Comparison of ENCODE assay signal across 8 cellular contexts in genomic region chr18:30889582-30890301, GRCh38.
DNase-seq lines count a peak whose midpoint lies in the region; ATAC-seq, FAIRE-seq and TF ChIP-seq lines count a peak whose summit lies in the region.

No MANE protein-coding gene starts in this region.

- in situ Hi-C loops in GM12878 (cut with MboI) = no loop called here

- H3K9me3 ChIP-seq in GM12878 (replicated peaks; ENCODE audit: control insufficient read depth, insufficient read depth, low read length) = no peaks in the 10 kb centered on the region
- no peaks in the 10 kb centered on the region for H3K9me3 ChIP-seq in lower lobe of right lung
- H3K9me3 ChIP-seq in prostate gland = no peaks in the 10 kb centered on the region

- SMC1A ChIA-PET in GM12878 (lab: Charles Lee; ENCODE audit: uncharacterized antibody, unreplicated experiment) = interaction anchor here (0.5 to 2.4 kb wide), 12 partner anchors 9 to 1015 kb away, joined by 3 to 24 read pairs (median 4); no protein-coding TSS in a partner anchor

- H3K79me2 ChIP-seq in GM12878 (ENCODE audit: control insufficient read depth, insufficient read depth, low read length) = no peaks in the 10 kb centered on the region

- H3K4me2 ChIP-seq in GM12878 (ENCODE audit: control insufficient read depth, insufficient read depth) = no peak overlapping the region

- TF ChIP-seq CTCF in LNCaP clone FGC (IDR thresholded peaks at IDR 0.05; ENCODE audit: control insufficient read depth, extremely low read depth, insufficient read depth) (peak; percentile 87), GM12878 (IDR thresholded peaks at IDR 0.05 in 2 of 3, conservative IDR thresholded peaks at IDR 0.05 in 1 of 3; ENCODE audit: control insufficient read depth in 2 of 3, extremely low read depth in 1 of 3, insufficient read depth in 1 of 3, low read depth in 3 of 3, low read length in 3 of 3) (peak in 2 of 3 experiments; percentile 12 to 51; a peak in 3 of 6 replicates), lower lobe of right lung (IDR thresholded peaks at IDR 0.05) (peak; percentile 40), prostate gland (IDR thresholded peaks at IDR 0.05) (peak in 1 of 4 experiments; percentile 8)

- no TSS peak for BruUV-seq in GM12878 (replicated peaks; lab: Mats Ljungman, UMichigan)

- FAIRE-seq in GM12878 (lab: Jason Lieb, UNC) = no peak

- H3K27ac ChIP-seq in GM12878 (ENCODE audit: control insufficient read depth, insufficient read depth) = no peak overlapping the region
- H3K27ac ChIP-seq in lower lobe of right lung = no peak overlapping the region
- no peak overlapping the region for H3K27ac ChIP-seq in prostate gland

- no peaks in the 10 kb centered on the region for H3K9me3 Mint-ChIP-seq in activated T-cell treated with anti-CD3 and anti-CD28 coated beads, Interleukin-2, amount 50 U/mL, for 4 hours

- H4K20me1 ChIP-seq in GM12878 (ENCODE audit: control insufficient read depth, insufficient read depth) = no peaks in the 10 kb centered on the region

- TF ChIP-seq RAD21 in GM12878 (IDR thresholded peaks at IDR 0.05; ENCODE audit: insufficient read depth, low read depth, low read length) = peak; percentile 31; the same call in 1 of the 2 replicates

- H3K9ac ChIP-seq in GM12878 (ENCODE audit: control insufficient read depth, insufficient read depth, low read length) = no peak overlapping the region

- peak; percentile 10 for DNase-seq in DMS153 treated with DMSO at 0.1 percent for 48 hours (lab: John Stamatoyannopoulos, UW; ENCODE audit: unreplicated experiment)
- peak; percentile 8 for DNase-seq in LNCaP clone FGC (ENCODE audit: low read depth)
- no peak for DNase-seq in GM12878 (ENCODE audit: low read depth, low spot score)
- no peak for DNase-seq in lower lobe of right lung
- DNase-seq in activated CD4-positive, alpha-beta T cell treated with anti-CD3 and anti-CD28 coated beads for 48 hours = no peak
- DNase-seq in prostate gland (ENCODE audit: low spot score) = no peak
- no peak for DNase-seq in activated T-cell treated with anti-CD3 and anti-CD28 coated beads, Interleukin-2, amount 50 U/mL, for 4 hours

- H3K4me1 ChIP-seq in GM12878 (ENCODE audit: control insufficient read depth, insufficient read depth, low read length) (no peaks in the 10 kb centered on the region), lower lobe of right lung (no peaks in the 10 kb centered on the region), prostate gland (replicated peaks) (no peaks in the 10 kb centered on the region)

- POLR2A ChIA-PET in GM12878 (lab: Charles Lee) = no interaction called here

- H3K4me3 Mint-ChIP-seq in activated T-cell treated with anti-CD3 and anti-CD28 coated beads, Interleukin-2, amount 50 U/mL, for 4 hours = no peak overlapping the region

- ATAC-seq in GM12878 = no peak
- ATAC-seq in lower lobe of right lung = no peak
- no peak for ATAC-seq in activated T-cell treated with anti-CD3 and anti-CD28 coated beads, Interleukin-2, amount 50 U/mL, for 4 hours
- ATAC-seq in HG02798 (IDR thresholded peaks at IDR 0.05; ENCODE audit: poor library complexity, unreplicated experiment) = no peak

- no peaks in the 10 kb centered on the region for H3K36me3 Mint-ChIP-seq in activated T-cell treated with anti-CD3 and anti-CD28 coated beads, Interleukin-2, amount 50 U/mL, for 4 hours (ENCODE audit: insufficient read depth)

- no peak overlapping the region for H2AFZ ChIP-seq in GM12878 (ENCODE audit: control insufficient read depth, low read depth, low read length)

- no peak for TF ChIP-seq EP300 in GM12878 (IDR thresholded peaks at IDR 0.05; ENCODE audit: borderline replicate concordance in 1 of 2, control insufficient read depth in 1 of 2, low read depth in 2 of 2, low read length in 2 of 2)

- H3K36me3 ChIP-seq in GM12878 (ENCODE audit: control insufficient read depth in 2 of 2, insufficient read depth in 2 of 2, low read length in 1 of 2) (no peaks in the 10 kb centered on the region), lower lobe of right lung (no peaks in the 10 kb centered on the region), prostate gland (no peaks in the 10 kb centered on the region)

- no peaks in the 10 kb centered on the region for H3K4me1 Mint-ChIP-seq in activated T-cell treated with anti-CD3 and anti-CD28 coated beads, Interleukin-2, amount 50 U/mL, for 4 hours (ENCODE audit: low read depth)

- RAD21 ChIA-PET in GM12878 (lab: Charles Lee; ENCODE audit: unreplicated experiment) = interaction anchor here (0.9 to 1.6 kb wide), 18 partner anchors 30 to 1015 kb away, joined by 3 to 17 read pairs (median 4); no protein-coding TSS in a partner anchor

- CTCF ChIA-PET in GM12878 (lab: Yijun Ruan, JAX) = interaction anchor here (0.6 to 2.4 kb wide), 18 partner anchors 14 to 1015 kb away, joined by 3 to 13 read pairs (median 3); no protein-coding TSS in a partner anchor

- TF ChIP-seq POLR2A in GM12878 (IDR thresholded peaks at IDR 0.05; ENCODE audit: low read depth, low read length) (no peak), prostate gland (IDR thresholded peaks at IDR 0.05) (no peak)

- intact Hi-C loops in GM12878 (cut with micrococcal nuclease; ENCODE audit: unreplicated experiment) (loop anchor here (10.0 kb wide), 1 partner anchor 1015 kb away; no protein-coding TSS in a partner anchor), lower lobe of right lung (cut with DNase I) (no loop called here), prostate gland (cut with DNase I) (no loop called here)

- H3K27me3 ChIP-seq in GM12878 (replicated peaks in 1 of 2; ENCODE audit: control insufficient read depth in 2 of 2, insufficient read depth in 2 of 2, low read length in 1 of 2) (peaks cover 0 to 1% of the 10 kb centered on the region in 2 experiments; a peak in 1 of 4 replicates), lower lobe of right lung (ENCODE audit: low read depth) (no peaks in the 10 kb centered on the region), prostate gland (replicated peaks; ENCODE audit: insufficient read depth) (no peaks in the 10 kb centered on the region)

- no peaks in the 10 kb centered on the region for H3K27me3 Mint-ChIP-seq in activated T-cell treated with anti-CD3 and anti-CD28 coated beads, Interleukin-2, amount 50 U/mL, for 4 hours (ENCODE audit: low read depth)

- WGBS in GM12878 (ENCODE audit: insufficient coverage, insufficient replicate concordance, low lambda C conversion rate, missing lambda C conversion rate) = 26% methylated on average over 5 of the region's 5 CpGs
- WGBS in prostate gland = 34% methylated on average over 5 of the region's 5 CpGs

- H3K4me3 ChIP-seq in LNCaP clone FGC (ENCODE audit: low read depth, low read length) (no peak overlapping the region), GM12878 (no peak overlapping the region), lower lobe of right lung (no peak overlapping the region), prostate gland (no peak overlapping the region)

TF ChIP-seq in GM12878, 131 proteins besides CTCF, POLR2A, EP300 and RAD21 (continues in another document):
- TF ChIP-seq POU2F2 (IDR thresholded peaks at IDR 0.05; ENCODE audit: borderline replicate concordance, low read depth, low read length) (no peak), NRF1 (conservative IDR thresholded peaks at IDR 0.05; ENCODE audit: low read depth, low read length) (no peak), ZBTB40 (IDR thresholded peaks at IDR 0.05; ENCODE audit: borderline replicate concordance) (no peak), RB1 (IDR thresholded peaks at IDR 0.05; ENCODE audit: borderline replicate concordance) (no peak), CHD1 (IDR thresholded peaks at IDR 0.05; ENCODE audit: low read depth, low read length) (no peak), POLR2AphosphoS2 (IDR thresholded peaks at IDR 0.05; ENCODE audit: low read depth, low read length) (no peak)

Comparison
In these comparisons a context has a peak if more than half of its experiments do, and no peak if none do; other contexts are left out.
1. DNase-seq: peak in DMS153 treated with DMSO at 0.1 percent for 48 hours (single experiment) and LNCaP clone FGC (single experiment); none in GM12878 (single experiment), lower lobe of right lung (single experiment), activated CD4-positive, alpha-beta T cell treated with anti-CD3 and anti-CD28 coated beads for 48 hours (single experiment), prostate gland (single experiment) and activated T-cell treated with anti-CD3 and anti-CD28 coated beads, Interleukin-2, amount 50 U/mL, for 4 hours (single experiment).